In the genomic region with DNA sequence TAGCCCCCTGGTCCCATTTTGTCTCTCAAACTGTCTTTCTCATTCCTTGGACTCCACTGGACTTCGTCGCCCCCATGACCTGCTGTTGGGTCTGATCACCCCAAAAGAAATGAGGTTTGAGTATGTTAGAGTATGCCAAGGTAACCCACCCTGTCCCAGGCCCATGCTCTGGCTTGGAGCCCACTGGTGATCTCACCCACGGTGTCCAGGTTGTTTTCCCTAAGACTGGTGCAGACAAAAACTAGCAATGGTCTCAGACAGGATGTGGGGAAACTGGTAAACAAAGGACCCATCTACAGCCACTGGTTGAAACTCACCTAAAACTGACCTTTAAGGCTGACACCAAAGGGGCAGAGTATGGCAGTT, we compare ENCODE assay signal across 16 cellular contexts. TPM values are rescaled to one million over a fixed set of nuclear protein-coding genes. Genes with fewer than 3 reads are reported as not detected.
A peak's percentile ranks its signal among the peaks of the same experiment; 100 is the strongest.
DNase-seq lines count a peak whose midpoint lies in the region; ATAC-seq and TF ChIP-seq lines count a peak whose summit lies in the region.
"Had no signal": no experiment of that assay in that cellular context is flagged by ENCODE, and none has a peak within 500 bp of the region (broad histone marks: within the 10 kb centered on the region; RNA-seq: fewer than 3 reads in every experiment).

No MANE protein-coding gene starts in this region.

- no peak for TF ChIP-seq POLR2A in erythroblast (IDR thresholded peaks at IDR 0.05; ENCODE audit: low read length)

- peaks cover 30% of the 10 kb centered on the region for H3K36me3 ChIP-seq in SJCRH30

- H3K27ac Mint-ChIP-seq in Calu3 (ENCODE audit: unreplicated experiment) (peak overlapping the region; percentile 58), progenitor cell of endocrine pancreas (peak overlapping the region; percentile 27)
- H3K27ac Mint-ChIP-seq: activated naive CD4-positive, alpha-beta T cell treated with anti-CD3 and anti-CD28 coated beads, Interleukin-2, amount 10 ng/mL, durations not matched to agents 7 days and 5 days; memory B cell; WTC11 had no signal

- no peaks in the 10 kb centered on the region for H3K27me3 Mint-ChIP-seq in Calu3 (ENCODE audit: unreplicated experiment)
- H3K27me3 Mint-ChIP-seq in progenitor cell of endocrine pancreas, result no peaks in the 10 kb centered on the region
- H3K27me3 Mint-ChIP-seq: activated naive CD4-positive, alpha-beta T cell treated with anti-CD3 and anti-CD28 coated beads, Interleukin-2, amount 10 ng/mL, durations not matched to agents 7 days and 5 days; memory B cell had no signal

- H3K36me3 Mint-ChIP-seq in Calu3 (ENCODE audit: insufficient read depth, unreplicated experiment) (peaks cover 34% of the 10 kb centered on the region), progenitor cell of endocrine pancreas (ENCODE audit: insufficient read depth) (peaks cover 20% of the 10 kb centered on the region)

- H3K4me3 ChIP-seq in SJCRH30 (no peak overlapping the region), right cardiac atrium (ENCODE audit: low read length) (no peak overlapping the region)
- H3K4me3 ChIP-seq: cardiac muscle cell, tibial artery had no signal

- H3K4me1 Mint-ChIP-seq in Calu3 (ENCODE audit: low read depth, unreplicated experiment) (peaks cover 11% of the 10 kb centered on the region), progenitor cell of endocrine pancreas (ENCODE audit: low read depth) (no peaks in the 10 kb centered on the region)
- H3K4me1 Mint-ChIP-seq: activated naive CD4-positive, alpha-beta T cell treated with anti-CD3 and anti-CD28 coated beads, Interleukin-2, amount 10 ng/mL, durations not matched to agents 7 days and 5 days had no signal

- no TSS peak for BruUV-seq in Calu3 (replicated peaks; lab: Mats Ljungman, UMichigan)

- ATAC-seq in right cardiac atrium (no peak), left colon (no peak), left lobe of liver (no peak)

- H3K4me3 Mint-ChIP-seq in Calu3 (ENCODE audit: low read depth, unreplicated experiment), result no peak overlapping the region
- no peak overlapping the region for H3K4me3 Mint-ChIP-seq in progenitor cell of endocrine pancreas (ENCODE audit: low read depth)
- H3K4me3 Mint-ChIP-seq: activated naive CD4-positive, alpha-beta T cell treated with anti-CD3 and anti-CD28 coated beads, Interleukin-2, amount 10 ng/mL, durations not matched to agents 7 days and 5 days; memory B cell; WTC11 had no signal

- 75% methylated on average over 3 of the region's 3 CpGs for WGBS in right cardiac atrium

- no peak for DNase-seq in Calu3
- no peak for DNase-seq in SJCRH30
- no peak for DNase-seq in right cardiac atrium
- DNase-seq in progenitor cell of endocrine pancreas (ENCODE audit: low spot score, unreplicated experiment), result no peak
- DNase-seq in left colon, result no peak
- no peak for DNase-seq in erythroblast (lab: John Stamatoyannopoulos, UW)
- no peak for DNase-seq in mesenteric fat pad (ENCODE audit: low spot score)
- DNase-seq in left lobe of liver (ENCODE audit: low spot score), result no peak
- DNase-seq: activated naive CD4-positive, alpha-beta T cell treated with anti-CD3 and anti-CD28 coated beads, Interleukin-2, amount 10 ng/mL, durations not matched to agents 7 days and 5 days; DMS53; hypothalamus; occipital lobe; tibial artery had no signal

- peak overlapping the region; percentile 62 for H3K27ac ChIP-seq in SJCRH30
- H3K27ac ChIP-seq in right cardiac atrium (ENCODE audit: low read length), result peak overlapping the region; percentile 66
- H3K27ac ChIP-seq: cardiac muscle cell, tibial artery had no signal

- H3K9me3 ChIP-seq in SJCRH30 (replicated peaks) (no peaks in the 10 kb centered on the region), right cardiac atrium (ENCODE audit: control insufficient read depth, low read length) (no peaks in the 10 kb centered on the region)
- H3K9me3 ChIP-seq: tibial artery had no signal

- H3K9me3 Mint-ChIP-seq in Calu3 (ENCODE audit: low read depth, unreplicated experiment), result no peaks in the 10 kb centered on the region
- H3K9me3 Mint-ChIP-seq in progenitor cell of endocrine pancreas (ENCODE audit: low read depth), result no peaks in the 10 kb centered on the region
- H3K9me3 Mint-ChIP-seq: activated naive CD4-positive, alpha-beta T cell treated with anti-CD3 and anti-CD28 coated beads, Interleukin-2, amount 10 ng/mL, durations not matched to agents 7 days and 5 days; memory B cell; WTC11 had no signal

- intact Hi-C loops in Calu3 (cut with micrococcal nuclease; ENCODE audit: unreplicated experiment), result no loop called here
- intact Hi-C loops in right cardiac atrium (cut with DNase I), result no loop called here
- intact Hi-C loops in left colon (cut with DNase I, micrococcal nuclease), result no loop called here

- H3K4me1 ChIP-seq in SJCRH30, result peaks cover 18% of the 10 kb centered on the region
- peaks cover 3% of the 10 kb centered on the region for H3K4me1 ChIP-seq in right cardiac atrium (ENCODE audit: control insufficient read depth, insufficient read depth, low read length)

- H3K27me3 ChIP-seq in SJCRH30 (no peaks in the 10 kb centered on the region), right cardiac atrium (ENCODE audit: control insufficient read depth, insufficient read depth) (no peaks in the 10 kb centered on the region)
- H3K27me3 ChIP-seq: cardiac muscle cell, tibial artery had no signal

- TF ChIP-seq CTCF in Calu3 (IDR thresholded peaks at IDR 0.05; ENCODE audit: unreplicated experiment) (no peak), progenitor cell of endocrine pancreas (IDR thresholded peaks at IDR 0.05; ENCODE audit: unreplicated experiment) (no peak)

- CTCF ChIA-PET in Calu3 (lab: Charles Lee), result no interaction called here

RNA-seq across cellular contexts. Expression of gene EFCAB12, which starts 38.9 kb away (rescaled TPM):
- total RNA-seq in Calu3 (2022), result 0.42 and 0.54 TPM in 2 replicates
- not detected in 2 replicates for total RNA-seq in SJCRH30 (2014; rRNA removed; shearing (Covaris generic))
- under 1 TPM; 0.34 to 0.72 (median 0.42) TPM for total RNA-seq in right cardiac atrium
- polyA plus RNA-seq in right cardiac atrium, result 0.29 TPM
- 6.6 and 6.8 TPM in 2 replicates for total RNA-seq in progenitor cell of endocrine pancreas
- under 1 TPM; 0.56 to 0.58 TPM for total RNA-seq in left colon
- 1.1 TPM for total RNA-seq in mesenteric fat pad
- 0.40 TPM for total RNA-seq in left lobe of liver

RNA-seq across cellular contexts. Expression of gene MBD4, which starts 50.2 kb away (rescaled TPM):
- total RNA-seq in Calu3 (2022) (49.8 and 52.3 TPM in 2 replicates), right cardiac atrium (10 to 100 TPM; 25.3 to 52.1 (median 25.7) TPM), progenitor cell of endocrine pancreas (32.5 and 37.1 TPM in 2 replicates), left colon (10 to 100 TPM; 21.8 to 23.6 TPM), mesenteric fat pad (37.1 TPM), left lobe of liver (16.5 TPM)
- 29.6 and 36.7 TPM in 2 replicates for total RNA-seq in SJCRH30 (2014; rRNA removed; shearing (Covaris generic))
- polyA plus RNA-seq in right cardiac atrium, result 17.5 TPM

RNA-seq across cellular contexts. Expression of gene IFT122, which starts 50.5 kb away (rescaled TPM):
- total RNA-seq in Calu3 (2022), result 33.5 and 35.5 TPM in 2 replicates
- total RNA-seq in SJCRH30 (2014; rRNA removed; shearing (Covaris generic)), result 15.7 and 18.1 TPM in 2 replicates
- 10 to 100 TPM; 30.7 to 46.4 (median 35.9) TPM for total RNA-seq in right cardiac atrium
- polyA plus RNA-seq in right cardiac atrium, result 17.7 TPM
- 69.6 and 75.6 TPM in 2 replicates for total RNA-seq in progenitor cell of endocrine pancreas
- 10 to 100 TPM; 18.8 to 21.6 TPM for total RNA-seq in left colon
- total RNA-seq in mesenteric fat pad, result 30.5 TPM
- total RNA-seq in left lobe of liver, result 11.0 TPM
